Comparison of ENCODE assay signal across 11 cellular contexts in genomic region chr18:22667616-22668422, GRCh38.
DNase-seq lines count a peak whose midpoint lies in the region; ATAC-seq and TF ChIP-seq lines count a peak whose summit lies in the region.
"Had no signal": no experiment of that assay in that cellular context is flagged by ENCODE, and none has a peak within 500 bp of the region (broad histone marks: within the 10 kb centered on the region; RNA-seq: fewer than 3 reads in every experiment).

No MANE protein-coding gene starts in this region.

- peaks cover 24% of the 10 kb centered on the region for H3K9me3 Mint-ChIP-seq in activated naive CD8-positive, alpha-beta T cell treated with anti-CD3 and anti-CD28 coated beads, Interleukin-2, amount 50 U/mL, for 24 hours
- H3K9me3 Mint-ChIP-seq in activated naive CD8-positive, alpha-beta T cell treated with anti-CD3 and anti-CD28 coated beads for 36 hours, result peaks cover 15% of the 10 kb centered on the region

- H3K4me3 ChIP-seq in uterus (no peak overlapping the region), adrenal gland (no peak overlapping the region)

- no peak for TF ChIP-seq CTCF in uterus (IDR thresholded peaks at IDR 0.05)
- no peak for TF ChIP-seq CTCF in adrenal gland (IDR thresholded peaks at IDR 0.05)

- no peaks in the 10 kb centered on the region for H3K36me3 ChIP-seq in uterus
- no peaks in the 10 kb centered on the region for H3K36me3 ChIP-seq in adrenal gland (replicated peaks in 1 of 2)

- H3K27ac ChIP-seq in epithelial cell of prostate (peak overlapping the region; percentile 18), uterus (peak overlapping the region; percentile 64 to 88), adrenal gland (no peak overlapping the region)

- ATAC-seq in activated naive CD8-positive, alpha-beta T cell treated with anti-CD3 and anti-CD28 coated beads, Interleukin-2, amount 50 U/mL, for 24 hours, result peak; percentile 63
- no peak for ATAC-seq in HG02840 (IDR thresholded peaks at IDR 0.05; ENCODE audit: low FRiP score, unreplicated experiment)

- H3K9me3 ChIP-seq in uterus (no peaks in the 10 kb centered on the region), adrenal gland (replicated peaks in 1 of 3) (peaks cover 0 to 6% (median 0%) of the 10 kb centered on the region in 3 donors)

- H3K4me1 ChIP-seq in uterus (peaks cover 0 to 21% of the 10 kb centered on the region in 2 donors), adrenal gland (replicated peaks in 1 of 2) (peaks cover 0 to 9% of the 10 kb centered on the region in 2 donors)

- TF ChIP-seq POLR2A in uterus (IDR thresholded peaks at IDR 0.05) (no peak), adrenal gland (IDR thresholded peaks at IDR 0.05) (no peak)

- H3K27me3 ChIP-seq in uterus (no peaks in the 10 kb centered on the region), adrenal gland (no peaks in the 10 kb centered on the region)

- 83 to 90% (median 88%) methylated on average over 8 of the region's 8 CpGs for WGBS in adrenal gland, 4 donors

- H3K4me3 Mint-ChIP-seq in activated naive CD8-positive, alpha-beta T cell treated with anti-CD3 and anti-CD28 coated beads, Interleukin-2, amount 50 U/mL, for 24 hours, result no peak overlapping the region
- H3K4me3 Mint-ChIP-seq in activated naive CD8-positive, alpha-beta T cell treated with anti-CD3 and anti-CD28 coated beads for 36 hours, result no peak overlapping the region
- H3K4me3 Mint-ChIP-seq: T-helper 1 cell treated with Interleukin-12 subunit alpha and Interleukin-12 subunit beta and Interleukin-4 antibody, amounts not matched to agents 30 μg/mL and 1 μg/mL, for 36 hours had no signal

- H3K36me3 Mint-ChIP-seq in activated naive CD8-positive, alpha-beta T cell treated with anti-CD3 and anti-CD28 coated beads, Interleukin-2, amount 50 U/mL, for 24 hours (ENCODE audit: low read depth), result no peaks in the 10 kb centered on the region
- no peaks in the 10 kb centered on the region for H3K36me3 Mint-ChIP-seq in activated naive CD8-positive, alpha-beta T cell treated with anti-CD3 and anti-CD28 coated beads for 36 hours

- H3K27me3 Mint-ChIP-seq in activated naive CD8-positive, alpha-beta T cell treated with anti-CD3 and anti-CD28 coated beads, Interleukin-2, amount 50 U/mL, for 24 hours, result peaks cover 2% of the 10 kb centered on the region
- peaks cover 12% of the 10 kb centered on the region for H3K27me3 Mint-ChIP-seq in activated naive CD8-positive, alpha-beta T cell treated with anti-CD3 and anti-CD28 coated beads for 36 hours

- peaks cover 2% of the 10 kb centered on the region for H3K4me1 Mint-ChIP-seq in activated naive CD8-positive, alpha-beta T cell treated with anti-CD3 and anti-CD28 coated beads, Interleukin-2, amount 50 U/mL, for 24 hours
- H3K4me1 Mint-ChIP-seq in activated naive CD8-positive, alpha-beta T cell treated with anti-CD3 and anti-CD28 coated beads for 36 hours, result peaks cover 2% of the 10 kb centered on the region

- DNase-seq in activated naive CD8-positive, alpha-beta T cell treated with anti-CD3 and anti-CD28 coated beads, Interleukin-2, amount 50 U/mL, for 24 hours, result no peak
- no peak for DNase-seq in activated naive CD8-positive, alpha-beta T cell treated with anti-CD3 and anti-CD28 coated beads for 36 hours
- peak; percentile 97 for DNase-seq in M059J (ENCODE audit: low read depth)
- no peak for DNase-seq in epithelial cell of prostate (ENCODE audit: low read depth, low spot score)
- DNase-seq in uterus, result peak in 1 of 2 donors; percentile 57
- DNase-seq in cortex of kidney (lab: John Stamatoyannopoulos, UW), result no peak
- DNase-seq in adrenal gland, result no peak
- DNase-seq: Karpas-422; stimulated activated CD4-positive, alpha-beta T cell treated with anti-CD3 and anti-CD28 coated beads, Interleukin-2, amount 100 ng/mL, for 24 hours had no signal

- no peak overlapping the region for H3K27ac Mint-ChIP-seq in activated naive CD8-positive, alpha-beta T cell treated with anti-CD3 and anti-CD28 coated beads, Interleukin-2, amount 50 U/mL, for 24 hours
- H3K27ac Mint-ChIP-seq in activated naive CD8-positive, alpha-beta T cell treated with anti-CD3 and anti-CD28 coated beads for 36 hours, result no peak overlapping the region
- H3K27ac Mint-ChIP-seq: T-helper 1 cell treated with Interleukin-12 subunit alpha and Interleukin-12 subunit beta and Interleukin-4 antibody, amounts not matched to agents 30 μg/mL and 1 μg/mL, for 36 hours had no signal

- intact Hi-C loops in uterus (cut with DNase I; ENCODE audit: low total_unique reads) (no loop called here), adrenal gland (cut with DNase I) (no loop called here)

Comparison
In these comparisons a context has a peak if more than half of its experiments do, and no peak if none do; other contexts are left out.
1. H3K27ac ChIP-seq: peak in epithelial cell of prostate (single experiment) and uterus (2 of 2); none in adrenal gland (0 of 5).